In genomic region chr19:34962281-34962944, GRCh38 we compare ENCODE assay signal across 8 cellular contexts. TPM values are rescaled to one million over a fixed set of nuclear protein-coding genes. Genes with fewer than 3 reads are reported as not detected.
DNase-seq lines count a peak whose midpoint lies in the region; ATAC-seq and TF ChIP-seq lines count a peak whose summit lies in the region.

No MANE protein-coding gene starts in this region.

- DNase-seq in HAP-1 (ENCODE audit: low spot score in 2 of 2) (no peak), T-helper 17 cell (no peak), foreskin fibroblast (no peak), H4 (ENCODE audit: low spot score) (no peak), medulla oblongata (ENCODE audit: extremely low spot score) (no peak), substantia nigra (lab: John Stamatoyannopoulos, UW) (no peak)

- ATAC-seq in T-helper 17 cell: peak; percentile 78
- no peak for ATAC-seq in HG02938 (IDR thresholded peaks at IDR 0.05; ENCODE audit: unreplicated experiment)

- H3K9me3 ChIP-seq in HAP-1: peaks cover 20% of the 10 kb centered on the region
- H3K9me3 ChIP-seq in T-helper 17 cell (ENCODE audit: control insufficient read depth, low read length, poor library complexity, severe bottlenecking): peaks cover 40% of the 10 kb centered on the region

- no peaks in the 10 kb centered on the region for H3K4me1 ChIP-seq in HAP-1

- H3K4me3 Mint-ChIP-seq in T-helper 17 cell: peak overlapping the region; percentile 87

- no peak for TF ChIP-seq CTCF in foreskin fibroblast (IDR thresholded peaks at IDR 0.05; ENCODE audit: low read depth, low read length)

- no peaks in the 10 kb centered on the region for H3K27me3 ChIP-seq in HAP-1 (ENCODE audit: low read depth)

- H3K36me3 ChIP-seq in HAP-1 (replicated peaks): peaks cover 22% of the 10 kb centered on the region

- peaks cover 10% of the 10 kb centered on the region for H3K36me3 Mint-ChIP-seq in T-helper 17 cell (ENCODE audit: low read depth)

- peak overlapping the region; percentile 75 for H3K27ac Mint-ChIP-seq in T-helper 17 cell

- peak overlapping the region in 16 of 21 experiments; percentile 25 to 94 (median 86) for H3K27ac ChIP-seq in skin epidermis
- H3K27ac ChIP-seq in substantia nigra (ENCODE audit: low read depth, low read length, poor library complexity, severe bottlenecking): no peak overlapping the region

- in situ Hi-C loops in HAP-1 (cut with MboI; ENCODE audit: low sequenced_read_pairs): no loop called here

- H3K4me1 Mint-ChIP-seq in T-helper 17 cell: peaks cover 9% of the 10 kb centered on the region

- H3K4me3 ChIP-seq in HAP-1 (peak overlapping the region; percentile 47), foreskin fibroblast (ENCODE audit: low read depth in 1 of 2, low read length in 2 of 2) (peak overlapping the region; percentile 69 to 70), skin epidermis (peak overlapping the region; percentile 54 to 97 (median 88))

- no peaks in the 10 kb centered on the region for H3K27me3 Mint-ChIP-seq in T-helper 17 cell

RNA-seq across cellular contexts. Expression of gene ZNF792, which starts 1.6 kb away (rescaled TPM):
- 10 to 100 TPM; 15.1 to 15.5 TPM for total RNA-seq in T-helper 17 cell
- total RNA-seq in H4 (2014; rRNA removed; shearing (Covaris generic)): 6.3 and 7.6 TPM in 2 replicates

RNA-seq across cellular contexts. Expression of gene ZNF30, which starts 35.7 kb away (rescaled TPM):
- 1 to 10 TPM; 3.0 to 3.5 TPM for total RNA-seq in T-helper 17 cell
- 2.8 and 3.7 TPM in 2 replicates for total RNA-seq in H4 (2014; rRNA removed; shearing (Covaris generic))

RNA-seq across cellular contexts. Expression of gene GRAMD1A, which starts 37.7 kb away (rescaled TPM):
- 100 to 1,000 TPM; 153 to 162 TPM for total RNA-seq in T-helper 17 cell
- 21.3 and 22.0 TPM in 2 replicates for total RNA-seq in H4 (2014; rRNA removed; shearing (Covaris generic))
